ENCODE assay signal across 20 cellular contexts in genomic region chr11:87176044-87176443, GRCh38.
A peak's percentile ranks its signal among the peaks of the same experiment; 100 is the strongest.
DNase-seq lines count a peak whose midpoint lies in the region; ATAC-seq, FAIRE-seq and TF ChIP-seq lines count a peak whose summit lies in the region.
"Had no signal": no experiment of that assay in that cellular context is flagged by ENCODE, and none has a peak within 500 bp of the region (broad histone marks: within the 10 kb centered on the region; RNA-seq: fewer than 3 reads in every experiment).

No MANE protein-coding gene starts in this region.

- FAIRE-seq in HepG2 (lab: Jason Lieb, UNC), result no peak
- FAIRE-seq: A549 had no signal

- no peak overlapping the region for H2AFZ ChIP-seq in HepG2 (ENCODE audit: low read length)
- H2AFZ ChIP-seq in fibroblast of lung (ENCODE audit: low read length), result no peak overlapping the region

- H3K4me3 ChIP-seq in HepG2 (replicated peaks in 1 of 3; ENCODE audit: insufficient read depth in 1 of 3, low read depth in 2 of 3, low read length in 3 of 3) (no peak overlapping the region), right lobe of liver (no peak overlapping the region), fibroblast of lung (replicated peaks in 1 of 4; ENCODE audit: control extremely low read depth in 1 of 4, insufficient read depth in 1 of 4, low read depth in 3 of 4, low read length in 4 of 4) (no peak overlapping the region)
- H3K4me3 ChIP-seq: A549, BLaER1, gastroesophageal sphincter, SJSA1, uterus had no signal

- TF ChIP-seq POLR2A in HepG2 (IDR thresholded peaks at IDR 0.05; ENCODE audit: insufficient read depth in 1 of 2, low read depth in 2 of 2, low read length in 2 of 2), result no peak
- no peak for TF ChIP-seq POLR2A in right lobe of liver (IDR thresholded peaks at IDR 0.05)

- CTCF ChIA-PET in HepG2 (lab: Yijun Ruan, JAX; ENCODE audit: low intra/inter-chr PET ratio, low total read pairs), result no interaction called here

- no peaks in the 10 kb centered on the region for H3K27me3 ChIP-seq in HepG2 (ENCODE audit: control insufficient read depth in 1 of 2, insufficient read depth in 2 of 2, low read length in 2 of 2)
- no peaks in the 10 kb centered on the region for H3K27me3 ChIP-seq in right lobe of liver
- no peaks in the 10 kb centered on the region for H3K27me3 ChIP-seq in fibroblast of lung (ENCODE audit: control insufficient read depth, insufficient read depth, low read length)
- H3K27me3 ChIP-seq: BLaER1, gastroesophageal sphincter, SJSA1, uterus had no signal

- H3K4me2 ChIP-seq in HepG2 (ENCODE audit: low read depth, low read length) (no peak overlapping the region), fibroblast of lung (ENCODE audit: extremely low read depth, insufficient read depth, low read length) (no peak overlapping the region)
- H3K4me2 ChIP-seq: A549, BLaER1 had no signal

- WGBS in HepG2 (ENCODE audit: low lambda C conversion rate), result 90% methylated on average over 1 of the region's 2 CpGs
- no CpG with 5 or more reads among the region's 2 CpGs for WGBS in right lobe of liver (ENCODE audit: insufficient coverage, low coverage, low lambda C conversion rate, missing lambda C conversion rate)

- no peak for DNase-seq in HepG2 (ENCODE audit: low spot score)
- DNase-seq in right lobe of liver, result no peak
- peak; percentile 50 for DNase-seq in RPMI7951 (ENCODE audit: low read depth)
- DNase-seq in fibroblast of lung (ENCODE audit: low read depth in 2 of 2), result peak; percentile 15 to 29
- DNase-seq in NCI-H1694 treated with DMSO at 0.1 percent for 48 hours (lab: John Stamatoyannopoulos, UW), result no peak
- DNase-seq in mucosa of gallbladder (ENCODE audit: low spot score), result no peak
- DNase-seq: activated CD4-positive, CD25-positive, alpha-beta regulatory T cell; activated naive CD8-positive, alpha-beta T cell treated with anti-CD3 and anti-CD28 coated beads for 36 hours; dermis blood vessel endothelial cell; NCI-H1417 treated with DMSO at 0.1 percent for 48 hours; NCI-H524 treated with DMSO at 0.1 percent for 48 hours; nucleus accumbens; T-helper 17 cell; uterus had no signal

- H4K20me1 ChIP-seq in HepG2 (ENCODE audit: insufficient read depth, low read length), result no peaks in the 10 kb centered on the region; the same call in 1 of the 2 replicates
- H4K20me1 ChIP-seq in fibroblast of lung (ENCODE audit: control insufficient read depth, extremely low read depth, insufficient read depth, low read length), result no peaks in the 10 kb centered on the region
- H4K20me1 ChIP-seq: BLaER1 had no signal

- H3K27ac ChIP-seq in HepG2 (ENCODE audit: extremely low read length, insufficient read depth, low read length) (no peak overlapping the region), right lobe of liver (no peak overlapping the region), fibroblast of lung (ENCODE audit: insufficient read depth, low read length) (no peak overlapping the region)
- H3K27ac ChIP-seq: A549, BLaER1, gastroesophageal sphincter, SJSA1, uterus had no signal

- peaks cover 46% of the 10 kb centered on the region for H3K4me1 ChIP-seq in HepG2 (ENCODE audit: insufficient read depth, low read length)
- H3K4me1 ChIP-seq in right lobe of liver, result peaks cover 0 to 8% (median 1%) of the 10 kb centered on the region in 4 donors
- H3K4me1 ChIP-seq in fibroblast of lung (ENCODE audit: control insufficient read depth, extremely low read depth, insufficient read depth, low read length), result peaks cover 2% of the 10 kb centered on the region

- POLR2A ChIA-PET in HepG2 (lab: Yijun Ruan, JAX), result no interaction called here

- TF ChIP-seq RAD21 in HepG2 (CRISPR knock-in tag; IDR thresholded peaks at IDR 0.05), result no peak

- H3K9me3 ChIP-seq in HepG2 (ENCODE audit: low read length), result no peaks in the 10 kb centered on the region
- H3K9me3 ChIP-seq in right lobe of liver, result no peaks in the 10 kb centered on the region
- no peaks in the 10 kb centered on the region for H3K9me3 ChIP-seq in fibroblast of lung (ENCODE audit: control insufficient read depth, insufficient read depth, low read depth, low read length)
- H3K9me3 ChIP-seq: gastroesophageal sphincter, SJSA1, uterus had no signal

- H3K36me3 ChIP-seq in HepG2 (replicated peaks in 1 of 2; ENCODE audit: control insufficient read depth in 1 of 2, insufficient read depth in 2 of 2, low read length in 2 of 2) (peaks cover 4 to 23% of the 10 kb centered on the region in 2 experiments; a peak in 3 of 5 replicates), right lobe of liver (no peaks in the 10 kb centered on the region), fibroblast of lung (ENCODE audit: control insufficient read depth, insufficient read depth, low read length) (no peaks in the 10 kb centered on the region)
- H3K36me3 ChIP-seq: SJSA1, uterus had no signal

- in situ Hi-C loops in HepG2 (cut with HindIII; ENCODE audit: extremely low pct_ligation_motif_present, low pct_unique_long_range_greater_than_20kb), result no loop called here

- no peak for TF ChIP-seq EP300 in HepG2 (IDR thresholded peaks at IDR 0.05; ENCODE audit: low read depth in 2 of 2, low read length in 2 of 2)
- TF ChIP-seq EP300 in HepG2 (CRISPR knock-in tag; IDR thresholded peaks at IDR 0.05; ENCODE audit: borderline replicate concordance), result no peak

- no peak for ATAC-seq in HepG2
- ATAC-seq in right lobe of liver, result no peak
- ATAC-seq in HG02981 (IDR thresholded peaks at IDR 0.05; ENCODE audit: unreplicated experiment), result no peak
- no peak for ATAC-seq in GM21423 (IDR thresholded peaks at IDR 0.05; ENCODE audit: unreplicated experiment)
- ATAC-seq: A549, gastroesophageal sphincter, T-helper 17 cell had no signal

- H3K79me2 ChIP-seq in HepG2 (ENCODE audit: insufficient read depth, low read length), result peaks cover 18% of the 10 kb centered on the region
- H3K79me2 ChIP-seq in fibroblast of lung (ENCODE audit: control insufficient read depth, insufficient read depth, low read length), result no peaks in the 10 kb centered on the region

- TF ChIP-seq CTCF in HepG2 (CRISPR knock-in tag; IDR thresholded peaks at IDR 0.05) (no peak), right lobe of liver (IDR thresholded peaks at IDR 0.05) (no peak), fibroblast of lung (conservative IDR thresholded peaks at IDR 0.05 in 1 of 2, IDR thresholded peaks at IDR 0.05 in 1 of 2; ENCODE audit: low read depth in 1 of 2, low read length in 2 of 2) (no peak)

- H3K9ac ChIP-seq in HepG2 (ENCODE audit: insufficient read depth, low read depth, low read length) (no peak overlapping the region), fibroblast of lung (ENCODE audit: insufficient read depth, low read length) (no peak overlapping the region)
- H3K9ac ChIP-seq: BLaER1 had no signal

- BruUV-seq in HepG2 (replicated peaks; lab: Mats Ljungman, UMichigan), result no TSS peak

- intact Hi-C loops in HepG2 (cut with micrococcal nuclease; ENCODE audit: unreplicated experiment), result no loop called here
- intact Hi-C loops in right lobe of liver (cut with DNase I), result no loop called here

TF ChIP-seq in HepG2, 621 proteins besides CTCF, POLR2A, EP300 and RAD21 (continues in another document):
- TF ChIP-seq ZMYM4 (CRISPR knock-in tag; IDR thresholded peaks at IDR 0.05) (peak; percentile 23; the same call in 1 of the 2 replicates), POGZ (CRISPR knock-in tag; IDR thresholded peaks at IDR 0.05) (peak; percentile 35; the same call in 1 of the 2 replicates), ZNF878 (CRISPR knock-in tag; IDR thresholded peaks at IDR 0.05) (no peak), ZNF331 (CRISPR knock-in tag; IDR thresholded peaks at IDR 0.05) (no peak), SIX4 (CRISPR knock-in tag; IDR thresholded peaks at IDR 0.05) (0 out of 2 replicates have a peak, but pooled peaks have one; percentile 41), NPAS2 (CRISPR knock-in tag; IDR thresholded peaks at IDR 0.05; ENCODE audit: borderline replicate concordance) (no peak)

Comparison
In these comparisons a context has a peak if more than half of its experiments do, and no peak if none do; other contexts are left out.
1. DNase-seq: peak in RPMI7951 (single experiment) and fibroblast of lung (2 of 2); none in HepG2 (single experiment), right lobe of liver (0 of 3), NCI-H1694 treated with DMSO at 0.1 percent for 48 hours (single experiment) and mucosa of gallbladder (single experiment).